ENCODE assay signal across 9 cellular contexts in the genomic region with DNA sequence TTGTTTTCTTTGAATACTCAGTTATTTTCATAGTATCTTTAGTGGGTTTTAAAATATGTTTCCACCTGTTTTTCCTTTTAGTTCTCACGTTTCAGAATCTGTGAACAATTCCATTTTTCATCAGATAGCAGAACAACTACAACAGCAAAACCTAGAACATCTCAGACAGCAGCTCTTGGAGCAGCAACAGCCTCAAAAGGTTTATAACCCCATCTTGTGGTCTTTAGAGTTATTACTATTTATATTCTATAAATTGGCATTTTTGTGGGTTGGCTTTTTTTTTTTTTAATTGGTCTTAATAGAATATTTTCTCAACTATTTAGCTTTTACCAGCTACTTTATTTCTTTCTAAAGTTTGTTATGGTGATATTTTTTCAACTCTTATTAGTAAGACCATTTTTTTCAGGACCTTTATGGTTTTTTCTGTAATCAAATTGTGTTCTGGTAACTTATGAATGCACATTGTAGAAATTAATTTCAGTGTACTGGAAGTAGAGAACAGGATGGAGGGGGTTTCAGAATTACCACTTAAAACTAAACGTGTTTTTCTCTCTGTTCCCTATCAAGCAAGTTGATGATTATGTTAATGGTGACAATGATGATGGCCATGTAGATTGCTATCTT.
DNase-seq lines count a peak whose midpoint lies in the region; ATAC-seq and TF ChIP-seq lines count a peak whose summit lies in the region.
"Had no signal": no experiment of that assay in that cellular context is flagged by ENCODE, and none has a peak within 500 bp of the region (broad histone marks: within the 10 kb centered on the region; RNA-seq: fewer than 3 reads in every experiment).

No MANE protein-coding gene starts in this region.

- no peak overlapping the region for H3K27ac ChIP-seq in RWPE1
- no peak overlapping the region for H3K27ac ChIP-seq in gastrocnemius medialis
- H3K27ac ChIP-seq: skin epidermis had no signal

- DNase-seq in Daoy (ENCODE audit: low read depth) (peak; percentile 13), RWPE1 (ENCODE audit: low spot score) (peak; percentile 45), fibroblast of peridontal ligament (ENCODE audit: extremely low read depth) (peak; percentile 77), gastrocnemius medialis (no peak), HuH-7.5 (ENCODE audit: low spot score) (no peak)

- CTCF ChIA-PET in RWPE1 (lab: Yijun Ruan, JAX): interaction anchor here (0.6 to 2.8 kb wide), 9 partner anchors 11 to 199 kb away, joined by 3 to 12 read pairs (median 4); no protein-coding TSS in a partner anchor

- intact Hi-C loops in gastrocnemius medialis (cut with DNase I; ENCODE audit: low total_unique reads): loop anchor here (1.0 kb wide), 2 partner anchors 72 to 130 kb away; a partner anchor contains a TSS

- in situ Hi-C loops in gastrocnemius medialis (cut with MboI; ENCODE audit: low sequenced_read_pairs in 4 of 4): loop anchor here in 3 of 4 donors (10.0 kb wide), 2 partner anchors 71 to 131 kb away; a partner anchor contains a TSS

- TF ChIP-seq POLR2A in gastrocnemius medialis (IDR thresholded peaks at IDR 0.05): no peak

- H3K4me1 ChIP-seq in gastrocnemius medialis: peaks cover 5 to 14% of the 10 kb centered on the region in 2 donors

- TF ChIP-seq CTCF in RWPE1 (conservative IDR thresholded peaks at IDR 0.05; ENCODE audit: low read depth) (no peak; the same call in 1 of the 2 replicates), gastrocnemius medialis (IDR thresholded peaks at IDR 0.05 in 4 of 5, conservative IDR thresholded peaks at IDR 0.05 in 1 of 5) (peak in 4 of 5 experiments; percentile 21 to 63 (median 49))

- no peaks in the 10 kb centered on the region for H3K27me3 ChIP-seq in gastrocnemius medialis

- POLR2A ChIA-PET in RWPE1 (lab: Yijun Ruan, JAX; ENCODE audit: low non-redundant PET): no interaction called here

- peak; percentile 63 for ATAC-seq in HG03135 (IDR thresholded peaks at IDR 0.05; ENCODE audit: unreplicated experiment)
- ATAC-seq in gastrocnemius medialis: peak in 1 of 2 donors; percentile 56
- no peak for ATAC-seq in HG02798 (IDR thresholded peaks at IDR 0.05; ENCODE audit: poor library complexity, unreplicated experiment)
- ATAC-seq in HG02885 (IDR thresholded peaks at IDR 0.05; ENCODE audit: poor library complexity, unreplicated experiment): no peak

- no peaks in the 10 kb centered on the region for H3K9me3 ChIP-seq in gastrocnemius medialis

- no peak overlapping the region for H3K4me3 ChIP-seq in gastrocnemius medialis
- H3K4me3 ChIP-seq: skin epidermis had no signal

- H3K36me3 ChIP-seq in gastrocnemius medialis: peaks cover 4 to 44% of the 10 kb centered on the region in 2 donors

Comparison
In these comparisons a context has a peak if more than half of its experiments do, and no peak if none do; other contexts are left out.
1. DNase-seq: peak in Daoy (single experiment), RWPE1 (single experiment) and fibroblast of peridontal ligament (single experiment); none in gastrocnemius medialis (0 of 2) and HuH-7.5 (single experiment).